In the genomic region with DNA sequence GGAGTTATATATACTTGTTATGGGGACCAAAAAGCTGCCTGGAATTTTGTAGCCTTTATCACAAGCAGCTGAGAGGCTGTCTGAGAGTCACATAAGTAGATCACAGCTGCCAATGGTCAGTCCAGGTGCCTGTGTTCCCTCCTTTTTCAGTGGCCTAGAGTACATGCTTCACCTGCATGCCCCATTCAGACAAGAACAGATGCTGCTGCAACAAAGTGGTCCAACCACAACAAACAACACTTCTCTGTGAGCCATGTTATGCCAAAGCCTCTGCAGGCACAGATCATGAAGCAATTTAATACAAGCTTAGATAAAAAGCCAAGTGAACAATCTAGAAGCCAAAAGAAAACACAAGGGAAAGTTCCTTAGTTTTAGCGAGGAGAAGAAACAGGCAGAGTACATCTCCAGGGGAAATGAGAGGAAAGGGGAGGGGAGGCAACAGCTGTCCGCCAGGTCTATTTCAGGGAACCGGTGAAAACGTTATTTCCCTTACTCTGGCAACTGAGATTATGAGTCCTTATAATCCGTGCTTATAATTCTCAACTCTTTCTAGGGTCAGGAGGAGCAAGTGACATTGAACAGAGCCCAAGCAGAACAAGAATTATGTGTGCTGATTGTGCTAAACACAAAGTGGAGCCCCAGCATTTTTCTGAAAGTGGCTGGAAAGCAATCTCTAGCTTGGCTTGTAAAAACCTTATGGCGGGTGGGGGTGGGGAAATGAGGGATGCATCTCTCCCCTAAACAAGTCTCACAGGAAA, we compare ENCODE assay signal across 1 cellular context.
TF ChIP-seq lines count a peak whose summit lies in the region.

No MANE protein-coding gene starts in this region.

TF ChIP-seq in GM23338, 12 proteins besides CTCF, POLR2A, EP300 and RAD21 (continued from another document):
- TF ChIP-seq, protein P1, sequence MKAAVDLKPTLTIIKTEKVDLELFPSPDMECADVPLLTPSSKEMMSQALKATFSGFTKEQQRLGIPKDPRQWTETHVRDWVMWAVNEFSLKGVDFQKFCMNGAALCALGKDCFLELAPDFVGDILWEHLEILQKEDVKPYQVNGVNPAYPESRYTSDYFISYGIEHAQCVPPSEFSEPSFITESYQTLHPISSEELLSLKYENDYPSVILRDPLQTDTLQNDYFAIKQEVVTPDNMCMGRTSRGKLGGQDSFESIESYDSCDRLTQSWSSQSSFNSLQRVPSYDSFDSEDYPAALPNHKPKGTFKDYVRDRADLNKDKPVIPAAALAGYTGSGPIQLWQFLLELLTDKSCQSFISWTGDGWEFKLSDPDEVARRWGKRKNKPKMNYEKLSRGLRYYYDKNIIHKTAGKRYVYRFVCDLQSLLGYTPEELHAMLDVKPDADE (IDR thresholded peaks at IDR 0.05) = no peak
- TF ChIP-seq ZNF114 (CRISPR knock-in tag; IDR thresholded peaks at IDR 0.05) = no peak
- no peak for TF ChIP-seq POLR2AphosphoS5 (IDR thresholded peaks at IDR 0.05; ENCODE audit: low read depth)
- TF ChIP-seq CREB1 (CRISPR knock-in tag; IDR thresholded peaks at IDR 0.05; ENCODE audit: low read depth) = no peak
- no peak for TF ChIP-seq EZH2phosphoT487 (IDR thresholded peaks at IDR 0.05; ENCODE audit: unreplicated experiment)
- TF ChIP-seq, protein P2, sequence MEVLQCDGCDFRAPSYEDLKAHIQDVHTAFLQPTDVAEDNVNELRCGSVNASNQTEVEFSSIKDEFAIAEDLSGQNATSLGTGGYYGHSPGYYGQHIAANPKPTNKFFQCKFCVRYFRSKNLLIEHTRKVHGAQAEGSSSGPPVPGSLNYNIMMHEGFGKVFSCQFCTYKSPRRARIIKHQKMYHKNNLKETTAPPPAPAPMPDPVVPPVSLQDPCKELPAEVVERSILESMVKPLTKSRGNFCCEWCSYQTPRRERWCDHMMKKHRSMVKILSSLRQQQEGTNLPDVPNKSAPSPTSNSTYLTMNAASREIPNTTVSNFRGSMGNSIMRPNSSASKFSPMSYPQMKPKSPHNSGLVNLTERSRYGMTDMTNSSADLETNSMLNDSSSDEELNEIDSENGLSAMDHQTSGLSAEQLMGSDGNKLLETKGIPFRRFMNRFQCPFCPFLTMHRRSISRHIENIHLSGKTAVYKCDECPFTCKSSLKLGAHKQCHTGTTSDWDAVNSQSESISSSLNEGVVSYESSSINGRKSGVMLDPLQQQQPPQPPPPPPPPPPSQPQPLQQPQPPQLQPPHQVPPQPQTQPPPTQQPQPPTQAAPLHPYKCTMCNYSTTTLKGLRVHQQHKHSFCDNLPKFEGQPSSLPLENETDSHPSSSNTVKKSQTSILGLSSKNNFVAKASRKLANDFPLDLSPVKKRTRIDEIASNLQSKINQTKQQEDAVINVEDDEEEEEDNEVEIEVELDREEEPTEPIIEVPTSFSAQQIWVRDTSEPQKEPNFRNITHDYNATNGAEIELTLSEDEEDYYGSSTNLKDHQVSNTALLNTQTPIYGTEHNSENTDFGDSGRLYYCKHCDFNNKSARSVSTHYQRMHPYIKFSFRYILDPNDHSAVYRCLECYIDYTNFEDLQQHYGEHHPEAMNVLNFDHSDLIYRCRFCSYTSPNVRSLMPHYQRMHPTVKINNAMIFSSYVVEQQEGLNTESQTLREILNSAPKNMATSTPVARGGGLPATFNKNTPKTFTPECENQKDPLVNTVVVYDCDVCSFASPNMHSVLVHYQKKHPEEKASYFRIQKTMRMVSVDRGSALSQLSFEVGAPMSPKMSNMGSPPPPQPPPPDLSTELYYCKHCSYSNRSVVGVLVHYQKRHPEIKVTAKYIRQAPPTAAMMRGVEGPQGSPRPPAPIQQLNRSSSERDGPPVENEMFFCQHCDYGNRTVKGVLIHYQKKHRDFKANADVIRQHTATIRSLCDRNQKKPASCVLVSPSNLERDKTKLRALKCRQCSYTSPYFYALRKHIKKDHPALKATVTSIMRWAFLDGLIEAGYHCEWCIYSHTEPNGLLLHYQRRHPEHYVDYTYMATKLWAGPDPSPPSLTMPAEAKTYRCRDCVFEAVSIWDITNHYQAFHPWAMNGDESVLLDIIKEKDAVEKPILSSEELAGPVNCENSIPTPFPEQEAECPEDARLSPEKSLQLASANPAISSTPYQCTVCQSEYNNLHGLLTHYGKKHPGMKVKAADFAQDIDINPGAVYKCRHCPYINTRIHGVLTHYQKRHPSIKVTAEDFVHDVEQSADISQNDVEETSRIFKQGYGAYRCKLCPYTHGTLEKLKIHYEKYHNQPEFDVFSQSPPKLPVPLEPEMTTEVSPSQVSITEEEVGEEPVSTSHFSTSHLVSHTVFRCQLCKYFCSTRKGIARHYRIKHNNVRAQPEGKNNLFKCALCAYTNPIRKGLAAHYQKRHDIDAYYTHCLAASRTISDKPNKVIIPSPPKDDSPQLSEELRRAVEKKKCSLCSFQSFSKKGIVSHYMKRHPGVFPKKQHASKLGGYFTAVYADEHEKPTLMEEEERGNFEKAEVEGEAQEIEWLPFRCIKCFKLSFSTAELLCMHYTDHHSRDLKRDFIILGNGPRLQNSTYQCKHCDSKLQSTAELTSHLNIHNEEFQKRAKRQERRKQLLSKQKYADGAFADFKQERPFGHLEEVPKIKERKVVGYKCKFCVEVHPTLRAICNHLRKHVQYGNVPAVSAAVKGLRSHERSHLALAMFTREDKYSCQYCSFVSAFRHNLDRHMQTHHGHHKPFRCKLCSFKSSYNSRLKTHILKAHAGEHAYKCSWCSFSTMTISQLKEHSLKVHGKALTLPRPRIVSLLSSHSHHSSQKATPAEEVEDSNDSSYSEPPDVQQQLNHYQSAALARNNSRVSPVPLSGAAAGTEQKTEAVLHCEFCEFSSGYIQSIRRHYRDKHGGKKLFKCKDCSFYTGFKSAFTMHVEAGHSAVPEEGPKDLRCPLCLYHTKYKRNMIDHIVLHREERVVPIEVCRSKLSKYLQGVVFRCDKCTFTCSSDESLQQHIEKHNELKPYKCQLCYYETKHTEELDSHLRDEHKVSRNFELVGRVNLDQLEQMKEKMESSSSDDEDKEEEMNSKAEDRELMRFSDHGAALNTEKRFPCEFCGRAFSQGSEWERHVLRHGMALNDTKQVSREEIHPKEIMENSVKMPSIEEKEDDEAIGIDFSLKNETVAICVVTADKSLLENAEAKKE (CRISPR knock-in tag; IDR thresholded peaks at IDR 0.05) = no peak
- no peak for TF ChIP-seq JUNB (IDR thresholded peaks at IDR 0.05; ENCODE audit: unreplicated experiment)
- no peak for TF ChIP-seq NANOG (IDR thresholded peaks at IDR 0.05; ENCODE audit: borderline replicate concordance)
